ENCODE assay signal across 7 cellular contexts in genomic region chr6:134316733-134317431, GRCh38. TPM values are rescaled to one million over a fixed set of nuclear protein-coding genes. Genes with fewer than 3 reads are reported as not detected.
DNase-seq lines count a peak whose midpoint lies in the region; ATAC-seq, FAIRE-seq and TF ChIP-seq lines count a peak whose summit lies in the region.

No MANE protein-coding gene starts in this region.

- DNase-seq in GM06990 (ENCODE audit: extremely low read depth, insufficient read length) = no peak
- DNase-seq in T-cell = no peak
- no peak for DNase-seq in fibroblast of the aortic adventitia (ENCODE audit: low read depth)
- DNase-seq in frontal cortex (ENCODE audit: low spot score in 2 of 2) = no peak

- H3K9ac ChIP-seq in skeletal muscle satellite cell (ENCODE audit: low read depth, low read length) = no peak overlapping the region

- TF ChIP-seq CTCF in GM06990 (IDR thresholded peaks at IDR 0.05; ENCODE audit: insufficient read depth, low read length, poor library complexity, severe bottlenecking) (no peak), fibroblast of the aortic adventitia (IDR thresholded peaks at IDR 0.05; ENCODE audit: insufficient read depth, low read length) (no peak)

- H3K4me1 Mint-ChIP-seq in T-cell = peaks cover 17 to 28% (median 23%) of the 10 kb centered on the region in 3 donors

- peaks cover 0 to 6% (median 0%) of the 10 kb centered on the region in 3 donors for H3K9me3 Mint-ChIP-seq in T-cell

- H3K9me3 ChIP-seq in skeletal muscle satellite cell (replicated peaks; ENCODE audit: low read length) = no peaks in the 10 kb centered on the region

- no peak for FAIRE-seq in frontal cortex (lab: Jason Lieb, UNC)

- POLR2A ChIA-PET in T-cell (lab: Charles Lee) = interaction anchor here in 1 of 2 donors (0.5 kb wide), 1 partner anchor 76 kb away, joined by 4 read pairs; no protein-coding TSS in a partner anchor

- H3K4me1 ChIP-seq in skeletal muscle satellite cell (ENCODE audit: control insufficient read depth, insufficient read depth, low read length) = peaks cover 2% of the 10 kb centered on the region

- ATAC-seq in T-cell (replicated peaks in 1 of 4) (peak in 3 of 4 experiments; percentile 4 to 26 (median 13)), HG02623 (IDR thresholded peaks at IDR 0.05; ENCODE audit: unreplicated experiment) (no peak), GM18520 (IDR thresholded peaks at IDR 0.05; ENCODE audit: unreplicated experiment) (no peak)

- H3K36me3 Mint-ChIP-seq in T-cell = peaks cover 3% of the 10 kb centered on the region

- peak overlapping the region in 1 of 2 donors; percentile 39 for H3K27ac Mint-ChIP-seq in T-cell

- H3K27me3 Mint-ChIP-seq in T-cell = peaks cover 9 to 23% of the 10 kb centered on the region in 2 donors

- H3K4me3 ChIP-seq in GM06990 (replicated peaks; ENCODE audit: low read depth, low read length) = peak overlapping the region; percentile 66
- peak overlapping the region; percentile 70 for H3K4me3 ChIP-seq in fibroblast of the aortic adventitia (ENCODE audit: low read depth, low read length)
- H3K4me3 ChIP-seq in skeletal muscle satellite cell (ENCODE audit: low read length) = peak overlapping the region; percentile 77

- peak overlapping the region; percentile 87 to 97 (median 89) for H3K4me3 Mint-ChIP-seq in T-cell

- H3K27me3 ChIP-seq in GM06990 (replicated peaks; ENCODE audit: control insufficient read depth, insufficient read depth, low read length) = no peaks in the 10 kb centered on the region
- peaks cover 5% of the 10 kb centered on the region for H3K27me3 ChIP-seq in skeletal muscle satellite cell (ENCODE audit: control insufficient read depth, insufficient read depth, low read length)

- peak overlapping the region; percentile 85 for H3K4me2 ChIP-seq in skeletal muscle satellite cell (ENCODE audit: low read length)

- H3K36me3 ChIP-seq in GM06990 (ENCODE audit: control insufficient read depth, insufficient read depth, low read length) (no peaks in the 10 kb centered on the region), skeletal muscle satellite cell (ENCODE audit: insufficient read depth, low read length) (no peaks in the 10 kb centered on the region)

- CTCF ChIA-PET in T-cell (lab: Charles Lee) = interaction anchor here (0.6 to 1.9 kb wide), 4 partner anchors 64 to 220 kb away, joined by 3 to 16 read pairs (median 7); no protein-coding TSS in a partner anchor

RNA-seq across cellular contexts. Expression of gene SGK1, which starts 1.0 kb away (rescaled TPM):
- 100 to 1,000 TPM in 1 of 5 donors, 10 to 100 TPM in 4; 18.9 to 165 (median 37.1) TPM for total RNA-seq in T-cell
- 63.2 and 871 TPM in 2 replicates for total RNA-seq in fibroblast of the aortic adventitia (ENCODE audit: low replicate concordance)
- 30.4 and 43.6 TPM in 2 replicates for total RNA-seq in skeletal muscle satellite cell (2012; rRNA removed)
- 54.6 TPM for total RNA-seq in frontal cortex

Comparison
In these comparisons a context has a peak if more than half of its experiments do, and no peak if none do; other contexts are left out.
1. ATAC-seq: peak in T-cell (3 of 4); none in HG02623 (single experiment) and GM18520 (single experiment).
2. Peak in every context shown above with its lines, with median percentiles within 50 percentile points of each other: H3K4me3 ChIP-seq.